1 cellular context compared by ENCODE assay signal in the genomic region with DNA sequence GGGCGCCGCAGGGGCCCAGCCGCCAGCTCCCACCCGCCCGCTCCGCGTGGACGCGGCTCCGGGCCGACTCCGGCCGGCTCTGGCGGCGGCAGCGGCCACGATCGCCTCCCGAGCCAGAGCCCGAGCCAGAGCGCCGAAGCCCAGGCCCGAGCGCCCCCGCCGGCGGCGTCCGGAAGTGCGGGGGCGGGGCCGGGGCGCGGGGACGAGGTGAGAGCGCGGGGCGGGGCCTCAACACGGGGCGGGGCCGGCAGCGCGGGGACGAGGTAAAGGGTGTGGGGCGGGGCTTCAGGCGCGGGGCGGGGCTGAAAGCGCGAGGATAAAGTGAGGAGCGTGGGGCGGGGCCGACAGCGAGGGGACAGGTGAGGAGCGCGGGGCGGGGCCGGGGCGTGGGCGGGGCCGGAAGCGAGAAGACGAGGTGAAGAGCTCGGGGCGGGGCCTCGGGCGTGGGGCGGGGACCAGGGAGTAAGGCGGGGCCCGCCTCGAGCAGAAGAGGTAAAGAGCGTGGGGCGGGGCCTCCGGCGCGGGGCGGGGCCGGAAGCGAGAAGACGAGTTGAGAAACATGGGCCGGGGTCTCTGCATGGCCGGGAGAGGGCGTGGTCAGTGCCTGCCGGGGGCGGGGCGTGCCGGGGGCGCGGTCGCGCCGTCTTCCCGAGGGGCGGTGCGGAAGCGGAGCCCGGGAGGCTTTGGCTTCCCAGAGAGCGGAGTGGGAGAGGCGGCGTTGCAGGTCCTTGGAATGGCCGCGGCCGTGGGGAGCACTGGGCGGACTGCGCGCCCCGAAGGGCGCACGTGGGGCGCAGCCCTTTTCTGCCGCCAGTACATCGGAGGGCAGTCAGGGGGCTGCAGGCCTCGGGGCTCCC.
TF ChIP-seq lines count a peak whose summit lies in the region.

Gene AXIN1 (minus strand): TSS at position 177 of the 857 bp plus-strand sequence. CDS start 5,698 bp downstream, outside the sequence.

TF ChIP-seq in HepG2, 621 proteins besides CTCF, POLR2A, EP300 and RAD21 (continued from another document):
- TF ChIP-seq, protein P1, sequence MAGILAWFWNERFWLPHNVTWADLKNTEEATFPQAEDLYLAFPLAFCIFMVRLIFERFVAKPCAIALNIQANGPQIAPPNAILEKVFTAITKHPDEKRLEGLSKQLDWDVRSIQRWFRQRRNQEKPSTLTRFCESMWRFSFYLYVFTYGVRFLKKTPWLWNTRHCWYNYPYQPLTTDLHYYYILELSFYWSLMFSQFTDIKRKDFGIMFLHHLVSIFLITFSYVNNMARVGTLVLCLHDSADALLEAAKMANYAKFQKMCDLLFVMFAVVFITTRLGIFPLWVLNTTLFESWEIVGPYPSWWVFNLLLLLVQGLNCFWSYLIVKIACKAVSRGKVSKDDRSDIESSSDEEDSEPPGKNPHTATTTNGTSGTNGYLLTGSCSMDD (CRISPR knock-in tag; IDR thresholded peaks at IDR 0.05): no peak
- TF ChIP-seq SOX5 (CRISPR knock-in tag; IDR thresholded peaks at IDR 0.05; ENCODE audit: borderline replicate concordance) (peak; percentile 24; the same call in 1 of the 2 replicates), TAF1 (CRISPR knock-in tag; IDR thresholded peaks at IDR 0.05) (peak; percentile 59; the same call in 1 of the 2 replicates), GFI1 (CRISPR knock-in tag; IDR thresholded peaks at IDR 0.05; ENCODE audit: borderline replicate concordance) (no peak), TBX2 (CRISPR knock-in tag; IDR thresholded peaks at IDR 0.05; ENCODE audit: borderline replicate concordance) (peak; percentile 91; the same call in 1 of the 2 replicates), KLF15 (CRISPR knock-in tag; IDR thresholded peaks at IDR 0.05; ENCODE audit: borderline replicate concordance) (no peak), ZNF441 (CRISPR knock-in tag; IDR thresholded peaks at IDR 0.05; ENCODE audit: borderline replicate concordance) (peak; percentile 90), KMT2A (CRISPR knock-in tag; IDR thresholded peaks at IDR 0.05) (0 out of 2 replicates have a peak, but pooled peaks have one; percentile 19), KDM3A (CRISPR knock-in tag; IDR thresholded peaks at IDR 0.05; ENCODE audit: low read depth) (peak; percentile 67; the same call in 1 of the 2 replicates), PITX1 (CRISPR knock-in tag; IDR thresholded peaks at IDR 0.05) (no peak), SP1 (IDR thresholded peaks at IDR 0.05) (0 out of 2 replicates have a peak, but pooled peaks have one; percentile 30), SP1 (CRISPR knock-in tag; IDR thresholded peaks at IDR 0.05) (peak; percentile 81), POLR2G (IDR thresholded peaks at IDR 0.05; ENCODE audit: low read depth, low read length) (peak; percentile 60), ZNF574 (CRISPR knock-in tag; IDR thresholded peaks at IDR 0.05) (peak; percentile 27; the same call in 1 of the 2 replicates), ZMAT3 (CRISPR knock-in tag; conservative IDR thresholded peaks at IDR 0.05) (peak; percentile 75), ZNF530 (CRISPR knock-in tag; IDR thresholded peaks at IDR 0.05; ENCODE audit: low read depth) (no peak), MAZ (IDR thresholded peaks at IDR 0.05; ENCODE audit: borderline replicate concordance, low read depth, low read length) (peak; percentile 62), MAZ (CRISPR knock-in tag; IDR thresholded peaks at IDR 0.05; ENCODE audit: low read depth) (peak; percentile 22; the same call in 1 of the 2 replicates), ERF (CRISPR knock-in tag; IDR thresholded peaks at IDR 0.05) (peak; percentile 80), ZFP37 (CRISPR knock-in tag; IDR thresholded peaks at IDR 0.05; ENCODE audit: borderline replicate concordance) (0 out of 2 replicates have a peak, but pooled peaks have one; percentile 66), DRAP1 (CRISPR knock-in tag; IDR thresholded peaks at IDR 0.05) (peak; percentile 73), SRY (CRISPR knock-in tag; IDR thresholded peaks at IDR 0.05) (0 out of 2 replicates have a peak, but pooled peaks have one; percentile 79), LCORL (IDR thresholded peaks at IDR 0.05) (no peak), LCORL (CRISPR knock-in tag; IDR thresholded peaks at IDR 0.05) (peak; percentile 71), DR1 (CRISPR knock-in tag; IDR thresholded peaks at IDR 0.05) (0 out of 2 replicates have a peak, but pooled peaks have one; percentile 5), ZSCAN12 (CRISPR knock-in tag; IDR thresholded peaks at IDR 0.05) (no peak), ETV5 (CRISPR knock-in tag; IDR thresholded peaks at IDR 0.05; ENCODE audit: borderline replicate concordance) (peak; percentile 79; the same call in 1 of the 2 replicates), STAG1 (CRISPR knock-in tag; IDR thresholded peaks at IDR 0.05) (peak; percentile 55), ZNF772 (CRISPR knock-in tag; IDR thresholded peaks at IDR 0.05) (peak; percentile 73; the same call in 1 of the 2 replicates), ELF1 (CRISPR knock-in tag; IDR thresholded peaks at IDR 0.05) (peak; percentile 48; the same call in 1 of the 2 replicates), MYNN (CRISPR knock-in tag; IDR thresholded peaks at IDR 0.05; ENCODE audit: low read depth) (0 out of 2 replicates have a peak, but pooled peaks have one; percentile 69), SOX6 (IDR thresholded peaks at IDR 0.05) (no peak), SOX6 (CRISPR knock-in tag; IDR thresholded peaks at IDR 0.05) (peak; percentile 31; the same call in 1 of the 2 replicates), ZSCAN9 (CRISPR knock-in tag; IDR thresholded peaks at IDR 0.05; ENCODE audit: borderline replicate concordance) (no peak), KAT8 (CRISPR knock-in tag; IDR thresholded peaks at IDR 0.05) (peak; percentile 30; the same call in 1 of the 2 replicates), HOXA3 (CRISPR knock-in tag; IDR thresholded peaks at IDR 0.05) (0 out of 2 replicates have a peak, but pooled peaks have one; percentile 14), TFDP2 (CRISPR knock-in tag; IDR thresholded peaks at IDR 0.05) (peak; percentile 60; the same call in 1 of the 2 replicates), RBFOX2 (IDR thresholded peaks at IDR 0.05; ENCODE audit: low read depth, low read length) (peak; percentile 72), KLF12 (CRISPR knock-in tag; IDR thresholded peaks at IDR 0.05; ENCODE audit: borderline replicate concordance) (0 out of 2 replicates have a peak, but pooled peaks have one; percentile 54), HDAC1 (CRISPR knock-in tag; IDR thresholded peaks at IDR 0.05) (peak; percentile 68), ZNF780A (CRISPR knock-in tag; IDR thresholded peaks at IDR 0.05) (no peak), ZFP36L1 (CRISPR knock-in tag; IDR thresholded peaks at IDR 0.05) (no peak), ZNF792 (CRISPR knock-in tag; IDR thresholded peaks at IDR 0.05) (no peak), REL (CRISPR knock-in tag; conservative IDR thresholded peaks at IDR 0.05) (no peak), GABPB1 (CRISPR knock-in tag; IDR thresholded peaks at IDR 0.05) (peak; percentile 84), KDM2A (CRISPR knock-in tag; IDR thresholded peaks at IDR 0.05; ENCODE audit: borderline replicate concordance, low read depth) (peak; percentile 50; the same call in 1 of the 2 replicates), ZNF446 (CRISPR knock-in tag; IDR thresholded peaks at IDR 0.05) (peak; percentile 88; the same call in 1 of the 2 replicates), SIN3A (IDR thresholded peaks at IDR 0.05; ENCODE audit: borderline replicate concordance, low read depth, low read length) (peak; percentile 65; the same call in 1 of the 2 replicates), ZNF343 (CRISPR knock-in tag; IDR thresholded peaks at IDR 0.05) (peak; percentile 70; the same call in 1 of the 2 replicates)
- TF ChIP-seq, protein P2, sequence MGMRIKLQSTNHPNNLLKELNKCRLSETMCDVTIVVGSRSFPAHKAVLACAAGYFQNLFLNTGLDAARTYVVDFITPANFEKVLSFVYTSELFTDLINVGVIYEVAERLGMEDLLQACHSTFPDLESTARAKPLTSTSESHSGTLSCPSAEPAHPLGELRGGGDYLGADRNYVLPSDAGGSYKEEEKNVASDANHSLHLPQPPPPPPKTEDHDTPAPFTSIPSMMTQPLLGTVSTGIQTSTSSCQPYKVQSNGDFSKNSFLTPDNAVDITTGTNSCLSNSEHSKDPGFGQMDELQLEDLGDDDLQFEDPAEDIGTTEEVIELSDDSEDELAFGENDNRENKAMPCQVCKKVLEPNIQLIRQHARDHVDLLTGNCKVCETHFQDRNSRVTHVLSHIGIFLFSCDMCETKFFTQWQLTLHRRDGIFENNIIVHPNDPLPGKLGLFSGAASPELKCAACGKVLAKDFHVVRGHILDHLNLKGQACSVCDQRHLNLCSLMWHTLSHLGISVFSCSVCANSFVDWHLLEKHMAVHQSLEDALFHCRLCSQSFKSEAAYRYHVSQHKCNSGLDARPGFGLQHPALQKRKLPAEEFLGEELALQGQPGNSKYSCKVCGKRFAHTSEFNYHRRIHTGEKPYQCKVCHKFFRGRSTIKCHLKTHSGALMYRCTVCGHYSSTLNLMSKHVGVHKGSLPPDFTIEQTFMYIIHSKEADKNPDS (CRISPR knock-in tag; IDR thresholded peaks at IDR 0.05): 0 out of 2 replicates have a peak, but pooled peaks have one; percentile 27
- TF ChIP-seq, protein P3, sequence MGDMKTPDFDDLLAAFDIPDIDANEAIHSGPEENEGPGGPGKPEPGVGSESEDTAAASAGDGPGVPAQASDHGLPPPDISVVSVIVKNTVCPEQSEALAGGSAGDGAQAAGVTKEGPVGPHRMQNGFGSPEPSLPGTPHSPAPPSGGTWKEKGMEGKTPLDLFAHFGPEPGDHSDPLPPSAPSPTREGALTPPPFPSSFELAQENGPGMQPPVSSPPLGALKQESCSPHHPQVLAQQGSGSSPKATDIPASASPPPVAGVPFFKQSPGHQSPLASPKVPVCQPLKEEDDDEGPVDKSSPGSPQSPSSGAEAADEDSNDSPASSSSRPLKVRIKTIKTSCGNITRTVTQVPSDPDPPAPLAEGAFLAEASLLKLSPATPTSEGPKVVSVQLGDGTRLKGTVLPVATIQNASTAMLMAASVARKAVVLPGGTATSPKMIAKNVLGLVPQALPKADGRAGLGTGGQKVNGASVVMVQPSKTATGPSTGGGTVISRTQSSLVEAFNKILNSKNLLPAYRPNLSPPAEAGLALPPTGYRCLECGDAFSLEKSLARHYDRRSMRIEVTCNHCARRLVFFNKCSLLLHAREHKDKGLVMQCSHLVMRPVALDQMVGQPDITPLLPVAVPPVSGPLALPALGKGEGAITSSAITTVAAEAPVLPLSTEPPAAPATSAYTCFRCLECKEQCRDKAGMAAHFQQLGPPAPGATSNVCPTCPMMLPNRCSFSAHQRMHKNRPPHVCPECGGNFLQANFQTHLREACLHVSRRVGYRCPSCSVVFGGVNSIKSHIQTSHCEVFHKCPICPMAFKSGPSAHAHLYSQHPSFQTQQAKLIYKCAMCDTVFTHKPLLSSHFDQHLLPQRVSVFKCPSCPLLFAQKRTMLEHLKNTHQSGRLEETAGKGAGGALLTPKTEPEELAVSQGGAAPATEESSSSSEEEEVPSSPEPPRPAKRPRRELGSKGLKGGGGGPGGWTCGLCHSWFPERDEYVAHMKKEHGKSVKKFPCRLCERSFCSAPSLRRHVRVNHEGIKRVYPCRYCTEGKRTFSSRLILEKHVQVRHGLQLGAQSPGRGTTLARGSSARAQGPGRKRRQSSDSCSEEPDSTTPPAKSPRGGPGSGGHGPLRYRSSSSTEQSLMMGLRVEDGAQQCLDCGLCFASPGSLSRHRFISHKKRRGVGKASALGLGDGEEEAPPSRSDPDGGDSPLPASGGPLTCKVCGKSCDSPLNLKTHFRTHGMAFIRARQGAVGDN (CRISPR knock-in tag; IDR thresholded peaks at IDR 0.05): peak; percentile 79; the same call in 1 of the 2 replicates
- TF ChIP-seq, protein P4, sequence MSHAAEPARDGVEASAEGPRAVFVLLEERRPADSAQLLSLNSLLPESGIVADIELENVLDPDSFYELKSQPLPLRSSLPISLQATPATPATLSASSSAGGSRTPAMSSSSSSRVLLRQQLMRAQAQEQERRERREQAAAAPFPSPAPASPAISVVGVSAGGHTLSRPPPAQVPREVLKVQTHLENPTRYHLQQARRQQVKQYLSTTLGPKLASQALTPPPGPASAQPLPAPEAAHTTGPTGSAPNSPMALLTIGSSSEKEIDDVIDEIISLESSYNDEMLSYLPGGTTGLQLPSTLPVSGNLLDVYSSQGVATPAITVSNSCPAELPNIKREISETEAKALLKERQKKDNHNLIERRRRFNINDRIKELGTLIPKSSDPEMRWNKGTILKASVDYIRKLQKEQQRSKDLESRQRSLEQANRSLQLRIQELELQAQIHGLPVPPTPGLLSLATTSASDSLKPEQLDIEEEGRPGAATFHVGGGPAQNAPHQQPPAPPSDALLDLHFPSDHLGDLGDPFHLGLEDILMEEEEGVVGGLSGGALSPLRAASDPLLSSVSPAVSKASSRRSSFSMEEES (CRISPR knock-in tag; IDR thresholded peaks at IDR 0.05): 0 out of 2 replicates have a peak, but pooled peaks have one; percentile 12
